In genomic region chr16:84970447-84971127, GRCh38 we compare ENCODE assay signal across 8 cellular contexts. TPM values are rescaled to one million over a fixed set of nuclear protein-coding genes. Genes with fewer than 3 reads are reported as not detected.
DNase-seq lines count a peak whose midpoint lies in the region; ATAC-seq, FAIRE-seq and TF ChIP-seq lines count a peak whose summit lies in the region.

No MANE protein-coding gene starts in this region.

- no peaks in the 10 kb centered on the region for H3K9me3 Mint-ChIP-seq in CD8-positive, alpha-beta T cell
- H3K9me3 Mint-ChIP-seq in WTC11 = peaks cover 7% of the 10 kb centered on the region

- POLR2A ChIA-PET in CD8-positive, alpha-beta T cell (lab: Charles Lee) = interaction anchor here (1.0 kb wide), 2 partner anchors 13 to 40 kb away, joined by 3 to 4 read pairs; partner anchors contain the start of gene ZDHHC7
- POLR2A ChIA-PET in WTC11 (lab: Charles Lee) = no interaction called here

- FAIRE-seq in H54 (lab: Jason Lieb, UNC) = no peak

- H3K27ac Mint-ChIP-seq in CD8-positive, alpha-beta T cell = no peak overlapping the region
- H3K27ac Mint-ChIP-seq in WTC11 = no peak overlapping the region

- intact Hi-C loops in CD8-positive, alpha-beta T cell (cut with DNase I, micrococcal nuclease) = loop anchor here (1.0 kb wide), 3 partner anchors 18 to 216 kb away; no protein-coding TSS in a partner anchor

- peak; percentile 59 to 86 (median 74) for DNase-seq in CD8-positive, alpha-beta T cell
- peak; percentile 72 for DNase-seq in H54 (ENCODE audit: insufficient read length, low spot score)
- peak; percentile 16 for DNase-seq in NCI-H2107 treated with DMSO at 0.1 percent for 48 hours (lab: John Stamatoyannopoulos, UW; ENCODE audit: unreplicated experiment)
- peak; percentile 88 for DNase-seq in WTC11 (ENCODE audit: low spot score)
- peak; percentile 85 to 90 for DNase-seq in T47D (ENCODE audit: low read depth in 1 of 2, low spot score in 1 of 2)
- peak; percentile 81 for DNase-seq in inferior parietal cortex (ENCODE audit: extremely low spot score)
- DNase-seq in stimulated activated CD4-positive, alpha-beta T cell treated with anti-CD3 and anti-CD28 coated beads, Interleukin-15, amount 100 ng/mL, for 48 hours (ENCODE audit: low read depth in 2 of 2) = peak; percentile 60 to 71

- no peaks in the 10 kb centered on the region for H3K9me3 ChIP-seq in CD8-positive, alpha-beta T cell (ENCODE audit: low read length)

- peaks cover 3% of the 10 kb centered on the region for H3K27me3 Mint-ChIP-seq in CD8-positive, alpha-beta T cell (ENCODE audit: low read depth)
- H3K27me3 Mint-ChIP-seq in WTC11 (ENCODE audit: low read depth) = no peaks in the 10 kb centered on the region

- H3K4me1 ChIP-seq in CD8-positive, alpha-beta T cell (ENCODE audit: insufficient read depth, low read length) = peaks cover 3% of the 10 kb centered on the region

- H3K4me3 Mint-ChIP-seq in CD8-positive, alpha-beta T cell = no peak overlapping the region
- H3K4me3 Mint-ChIP-seq in WTC11 = no peak overlapping the region

- CTCF ChIA-PET in CD8-positive, alpha-beta T cell (lab: Charles Lee) = interaction anchor here (0.6 to 6.8 kb wide), 41 partner anchors 8 to 1015 kb away, joined by 3 to 73 read pairs (median 4); partner anchors contain the start of gene KIAA0513
- CTCF ChIA-PET in WTC11 (lab: Charles Lee) = interaction anchor here (0.6 to 4.6 kb wide), 31 partner anchors 9 to 460 kb away, joined by 3 to 84 read pairs (median 4); partner anchors contain the start of gene CRISPLD2

- H3K4me3 ChIP-seq in CD8-positive, alpha-beta T cell (ENCODE audit: low read depth, low read length) = no peak overlapping the region

- TF ChIP-seq POLR2A in H54 (IDR thresholded peaks at IDR 0.05; ENCODE audit: low read depth, low read length) = no peak

- in situ Hi-C loops in T47D (cut with HindIII; ENCODE audit: low pct_unique_long_range_greater_than_20kb, low sequenced_read_pairs) = no loop called here

- H3K27ac ChIP-seq in CD8-positive, alpha-beta T cell (ENCODE audit: low read depth, low read length) = no peak overlapping the region

- peaks cover 4% of the 10 kb centered on the region for H3K4me1 Mint-ChIP-seq in CD8-positive, alpha-beta T cell (ENCODE audit: low read depth)
- no peaks in the 10 kb centered on the region for H3K4me1 Mint-ChIP-seq in WTC11

- peaks cover 3% of the 10 kb centered on the region for H3K36me3 ChIP-seq in CD8-positive, alpha-beta T cell (ENCODE audit: insufficient read depth, low read length)

- peak; percentile 87 for ATAC-seq in CD8-positive, alpha-beta T cell
- ATAC-seq in WTC11 (peak; percentile 96), GM21723 (IDR thresholded peaks at IDR 0.05; ENCODE audit: unreplicated experiment) (no peak)

- TF ChIP-seq CTCF in CD8-positive, alpha-beta T cell (IDR thresholded peaks at IDR 0.05) = peak; percentile 93
- TF ChIP-seq CTCF in WTC11 (IDR thresholded peaks at IDR 0.05) = peak; percentile 98

- H3K36me3 Mint-ChIP-seq in CD8-positive, alpha-beta T cell = peaks cover 19% of the 10 kb centered on the region
- peaks cover 2% of the 10 kb centered on the region for H3K36me3 Mint-ChIP-seq in WTC11

- no peaks in the 10 kb centered on the region for H3K27me3 ChIP-seq in CD8-positive, alpha-beta T cell (ENCODE audit: insufficient read depth, low read length)

TF ChIP-seq in WTC11, 78 proteins besides CTCF, POLR2A, EP300 and RAD21:
- TF ChIP-seq EMX1 (CRISPR knock-in tag; IDR thresholded peaks at IDR 0.05) (no peak), TEAD4 (CRISPR knock-in tag; IDR thresholded peaks at IDR 0.05) (0 out of 2 replicates have a peak, but pooled peaks have one; percentile 23), JAZF1 (CRISPR knock-in tag; IDR thresholded peaks at IDR 0.05) (no peak), ERG (CRISPR knock-in tag; IDR thresholded peaks at IDR 0.05) (no peak), E2F5 (CRISPR knock-in tag; IDR thresholded peaks at IDR 0.05) (no peak), ZNF423 (CRISPR knock-in tag; IDR thresholded peaks at IDR 0.05) (peak; percentile 77), ZNF138 (CRISPR knock-in tag; conservative IDR thresholded peaks at IDR 0.05) (no peak), ATF2 (CRISPR knock-in tag; IDR thresholded peaks at IDR 0.05; ENCODE audit: borderline replicate concordance, low read depth) (no peak), CREM (CRISPR knock-in tag; IDR thresholded peaks at IDR 0.05) (no peak), PRDM15 (CRISPR knock-in tag; IDR thresholded peaks at IDR 0.05) (no peak), MAX (CRISPR knock-in tag; IDR thresholded peaks at IDR 0.05) (peak; percentile 44; the same call in 1 of the 2 replicates), GABPB1 (CRISPR knock-in tag; IDR thresholded peaks at IDR 0.05) (0 out of 2 replicates have a peak, but pooled peaks have one; percentile 18), SP1 (CRISPR knock-in tag; conservative IDR thresholded peaks at IDR 0.05) (0 out of 2 replicates have a peak, but pooled peaks have one; percentile 29)

RNA-seq across cellular contexts. Expression of gene ZDHHC7, which starts 40.7 kb away (rescaled TPM):
- total RNA-seq in CD8-positive, alpha-beta T cell = 10 to 100 TPM; 85.4 to 92.1 TPM
- 35.7 to 38.7 TPM (median 38.1 TPM) in 3 replicates for total RNA-seq in WTC11 (2021)

RNA-seq across cellular contexts. Expression of gene KIAA0513, which starts 57.0 kb away (rescaled TPM):
- total RNA-seq in CD8-positive, alpha-beta T cell = 10 to 100 TPM in 1 of 2 experiments, 1 to 10 TPM in 1; 9.7 to 10.3 TPM
- 6.4 to 7.8 TPM (median 7.3 TPM) in 3 replicates for total RNA-seq in WTC11 (2021)

Comparison
In these comparisons a context has a peak if more than half of its experiments do, and no peak if none do; other contexts are left out.
1. DNase-seq: peak in every context shown above with its lines; median percentile 88 in WTC11; 88 in T47D; 81 in inferior parietal cortex; 74 in CD8-positive, alpha-beta T cell; 72 in H54; 66 in stimulated activated CD4-positive, alpha-beta T cell treated with anti-CD3 and anti-CD28 coated beads, Interleukin-15, amount 100 ng/mL, for 48 hours; 16 in NCI-H2107 treated with DMSO at 0.1 percent for 48 hours.